In genomic region chr7:85186083-85186520, GRCh38 we compare ENCODE assay signal across 9 cellular contexts. TPM values are rescaled to one million over a fixed set of nuclear protein-coding genes. Genes with fewer than 3 reads are reported as not detected.
DNase-seq lines count a peak whose midpoint lies in the region; ATAC-seq and TF ChIP-seq lines count a peak whose summit lies in the region.
"Had no signal": no experiment of that assay in that cellular context is flagged by ENCODE, and none has a peak within 500 bp of the region (broad histone marks: within the 10 kb centered on the region; RNA-seq: fewer than 3 reads in every experiment).

No MANE protein-coding gene starts in this region.

- H3K27ac ChIP-seq in RWPE2 (ENCODE audit: poor library complexity, severe bottlenecking): no peak overlapping the region
- H3K27ac ChIP-seq in neural cell (ENCODE audit: low read length): no peak overlapping the region

- H3K36me3 ChIP-seq in RWPE2 (ENCODE audit: low read depth) (no peaks in the 10 kb centered on the region), neural cell (ENCODE audit: insufficient read depth, low read length) (no peaks in the 10 kb centered on the region)

- peak; percentile 41 for ATAC-seq in HG02938 (IDR thresholded peaks at IDR 0.05; ENCODE audit: unreplicated experiment)
- ATAC-seq in RWPE2 (ENCODE audit: low read depth): peak; percentile 63

- H3K4me3 ChIP-seq in RWPE2 (ENCODE audit: severe bottlenecking) (peak overlapping the region; percentile 39), fibroblast of pulmonary artery (replicated peaks; ENCODE audit: low read depth, low read length) (peak overlapping the region; percentile 78), neural cell (ENCODE audit: low read length) (peak overlapping the region; percentile 80)

- TF ChIP-seq EP300 in neural cell (conservative IDR thresholded peaks at IDR 0.05; ENCODE audit: poor library complexity, severe bottlenecking): no peak

- peak overlapping the region; percentile 47 for H3K9ac ChIP-seq in neural cell (ENCODE audit: low read length)

- H3K4me1 ChIP-seq in RWPE2 (ENCODE audit: insufficient read depth, poor library complexity, severe bottlenecking): no peaks in the 10 kb centered on the region

- H3K79me2 ChIP-seq in neural cell (replicated peaks; ENCODE audit: insufficient read depth, low read length): no peaks in the 10 kb centered on the region

- H3K27me3 ChIP-seq in RWPE2 (ENCODE audit: insufficient read depth, poor library complexity, severe bottlenecking) (no peaks in the 10 kb centered on the region), neural cell (ENCODE audit: insufficient read depth, low read depth, low read length) (peaks cover 36% of the 10 kb centered on the region)

- no peaks in the 10 kb centered on the region for H3K9me2 ChIP-seq in neural cell (ENCODE audit: insufficient read depth, low read length)

- H2AFZ ChIP-seq in neural cell (ENCODE audit: low read depth, low read length): peak overlapping the region; percentile 73

- DNase-seq in NCI-H2227 (lab: John Stamatoyannopoulos, UW; ENCODE audit: unreplicated experiment) (peak; percentile 12), NCI-H2227 treated with DMSO at 0.1 percent for 48 hours (lab: John Stamatoyannopoulos, UW) (no peak), RWPE2 (ENCODE audit: low spot score) (peak; percentile 58), fibroblast of pulmonary artery (ENCODE audit: low read depth) (peak; percentile 59)
- no peak for DNase-seq in stimulated activated CD8-positive, alpha-beta memory T cell treated with anti-CD3 and anti-CD28 coated beads, Interleukin-4, amount 100 ng/mL, for 48 hours
- no peak for DNase-seq in stimulated activated naive CD4-positive, alpha-beta T cell treated with Interleukin-2 at 50 U/mL for 16 hours (lab: John Stamatoyannopoulos, UW)

- H3F3A ChIP-seq in neural cell (ENCODE audit: insufficient read depth, low read length, poor library complexity, severe bottlenecking): no peaks in the 10 kb centered on the region

- no peaks in the 10 kb centered on the region for H4K20me1 ChIP-seq in neural cell (ENCODE audit: insufficient read depth)

- TF ChIP-seq CTCF in RWPE2 (IDR thresholded peaks at IDR 0.05; ENCODE audit: poor library complexity, severe bottlenecking) (no peak), fibroblast of pulmonary artery (IDR thresholded peaks at IDR 0.05; ENCODE audit: low read length, missing control alignments) (no peak), neural cell (IDR thresholded peaks at IDR 0.05; ENCODE audit: poor library complexity, severe bottlenecking) (no peak)

- peak overlapping the region; percentile 86 for H3K4me2 ChIP-seq in neural cell (ENCODE audit: low read length)

- H3K9me3 ChIP-seq in RWPE2 (ENCODE audit: severe bottlenecking) (no peaks in the 10 kb centered on the region), neural cell (ENCODE audit: low read length) (no peaks in the 10 kb centered on the region)

- TF ChIP-seq RAD21 in neural cell (conservative IDR thresholded peaks at IDR 0.05): no peak

TF ChIP-seq in neural cell, 6 proteins besides CTCF, POLR2A, EP300 and RAD21:
- no peak for TF ChIP-seq MXI1 (conservative IDR thresholded peaks at IDR 0.05; ENCODE audit: poor library complexity, severe bottlenecking)
- TF ChIP-seq SMC3 (conservative IDR thresholded peaks at IDR 0.05; ENCODE audit: poor library complexity): no peak
- TF ChIP-seq POLR2AphosphoS5 (IDR thresholded peaks at IDR 0.05): no peak
- no peak for TF ChIP-seq REST (IDR thresholded peaks at IDR 0.05; ENCODE audit: borderline replicate concordance)
- TF ChIP-seq TAF1 (IDR thresholded peaks at IDR 0.05; ENCODE audit: low read depth): no peak
- no peak for TF ChIP-seq EZH2 (IDR thresholded peaks at IDR 0.05; ENCODE audit: borderline replicate concordance, insufficient read depth, low read length, poor library complexity, severe bottlenecking)

RNA-seq across cellular contexts. Expression of gene SEMA3D, which starts 0.8 kb away (rescaled TPM):
- polyA plus RNA-seq in neural cell: 1.6 and 5.1 TPM in 2 replicates
- polyA minus RNA-seq in neural cell: 4.5 and 5.1 TPM in 2 replicates
- polyA plus RNA-seq: CD4-positive, CD25-positive, alpha-beta regulatory T cell had no signal

Comparison
In these comparisons a context has a peak if more than half of its experiments do, and no peak if none do; other contexts are left out.
1. DNase-seq: peak in NCI-H2227 (single experiment), RWPE2 (single experiment) and fibroblast of pulmonary artery (single experiment); none in NCI-H2227 treated with DMSO at 0.1 percent for 48 hours (single experiment), stimulated activated CD8-positive, alpha-beta memory T cell treated with anti-CD3 and anti-CD28 coated beads, Interleukin-4, amount 100 ng/mL, for 48 hours (single experiment) and stimulated activated naive CD4-positive, alpha-beta T cell treated with Interleukin-2 at 50 U/mL for 16 hours (single experiment).
2. Peak in every context shown above with its lines, with median percentiles within 50 percentile points of each other: H3K4me3 ChIP-seq.